19 cellular contexts compared by ENCODE assay signal in genomic region chr6:111943273-111943672, GRCh38.
DNase-seq lines count a peak whose midpoint lies in the region; ATAC-seq, FAIRE-seq and TF ChIP-seq lines count a peak whose summit lies in the region.
"Had no signal": no experiment of that assay in that cellular context is flagged by ENCODE, and none has a peak within 500 bp of the region (broad histone marks: within the 10 kb centered on the region; RNA-seq: fewer than 3 reads in every experiment).

No MANE protein-coding gene starts in this region.

- H3K79me1 ChIP-seq in IMR-90 (ENCODE audit: low read depth in 1 of 2, low read length in 2 of 2), result no peaks in the 10 kb centered on the region

- H2BK5ac ChIP-seq in IMR-90 (ENCODE audit: low read depth, low read length, poor library complexity, severe bottlenecking), result no peak overlapping the region

- H3K36me3 Mint-ChIP-seq in CD14-positive monocyte, result peaks cover 0 to 3% of the 10 kb centered on the region in 2 donors
- H3K36me3 Mint-ChIP-seq: CD4-positive, CD25-positive, alpha-beta regulatory T cell; CD8-positive, alpha-beta T cell had no signal

- no peak overlapping the region for H4K8ac ChIP-seq in IMR-90 (ENCODE audit: low read depth in 2 of 2, low read length in 2 of 2)

- H3K56ac ChIP-seq in IMR-90 (ENCODE audit: extremely low read depth, insufficient read depth, low read length), result no peak overlapping the region

- H3K27ac Mint-ChIP-seq in CD14-positive monocyte, result peak overlapping the region; percentile 85 to 97 (median 92)
- H3K27ac Mint-ChIP-seq: CD8-positive, alpha-beta T cell; GM23338; H9; HFFc6 had no signal

- H3K27me3 ChIP-seq in HepG2 (ENCODE audit: control insufficient read depth in 1 of 2, insufficient read depth in 2 of 2, low read length in 2 of 2), result 0 out of 5 replicates have a peak, but pooled peaks cover 0 to 3% of the 10 kb centered on the region in 2 experiments
- H3K27me3 ChIP-seq in right lobe of liver, result no peaks in the 10 kb centered on the region
- H3K27me3 ChIP-seq in IMR-90 (ENCODE audit: control insufficient read depth, insufficient read depth, low read length), result peaks cover 8% of the 10 kb centered on the region; the same call in 1 of the 2 replicates
- no peaks in the 10 kb centered on the region for H3K27me3 ChIP-seq in right atrium auricular region

- H4K20me1 ChIP-seq in HepG2 (ENCODE audit: insufficient read depth, low read length), result no peaks in the 10 kb centered on the region
- no peaks in the 10 kb centered on the region for H4K20me1 ChIP-seq in IMR-90 (ENCODE audit: insufficient read depth, low read length)

- no peaks in the 10 kb centered on the region for H3K79me2 ChIP-seq in HepG2 (ENCODE audit: insufficient read depth, low read length)

- TF ChIP-seq EP300 in HepG2 (IDR thresholded peaks at IDR 0.05; ENCODE audit: low read depth in 2 of 2, low read length in 2 of 2) (no peak), HepG2 (CRISPR knock-in tag; IDR thresholded peaks at IDR 0.05; ENCODE audit: borderline replicate concordance) (no peak)

- H3K4ac ChIP-seq in IMR-90 (ENCODE audit: low read depth, low read length), result no peak overlapping the region

- BruUV-seq in HepG2 (replicated peaks; lab: Mats Ljungman, UMichigan), result no TSS peak
- BruUV-seq in IMR-90 (replicated peaks; lab: Mats Ljungman, UMichigan), result no TSS peak

- H4K91ac ChIP-seq in IMR-90 (ENCODE audit: insufficient read depth, low read depth, low read length), result no peak overlapping the region

- no peak overlapping the region for H3K27ac ChIP-seq in HepG2 (ENCODE audit: extremely low read length, insufficient read depth, low read length)
- no peak overlapping the region for H3K27ac ChIP-seq in right lobe of liver
- no peak overlapping the region for H3K27ac ChIP-seq in IMR-90 (ENCODE audit: insufficient read depth, low read length)
- H3K27ac ChIP-seq in right atrium auricular region, result no peak overlapping the region

- no peak overlapping the region for H3K14ac ChIP-seq in IMR-90 (replicated peaks; ENCODE audit: low read depth, low read length)

- H3K4me2 ChIP-seq in HepG2 (ENCODE audit: low read depth, low read length), result no peak overlapping the region
- H3K4me2 ChIP-seq in IMR-90 (ENCODE audit: low read depth, low read length), result no peak overlapping the region
- H3K4me2 ChIP-seq: GM23338 had no signal

- H2AK9ac ChIP-seq in IMR-90 (replicated peaks; ENCODE audit: low read depth, low read length, poor library complexity), result no peak overlapping the region

- no peak overlapping the region for H3K9ac ChIP-seq in HepG2 (ENCODE audit: insufficient read depth, low read depth, low read length)
- no peak overlapping the region for H3K9ac ChIP-seq in IMR-90 (ENCODE audit: low read depth, low read length)

- H2AFZ ChIP-seq in HepG2 (ENCODE audit: low read length) (no peak overlapping the region), IMR-90 (replicated peaks; ENCODE audit: low read length, poor library complexity) (no peak overlapping the region)
- H2AFZ ChIP-seq: GM23338 had no signal

- dilution Hi-C loops in IMR-90 (cut with HindIII; ENCODE audit: low sequenced_read_pairs, unreplicated experiment), result no loop called here

- intact Hi-C loops in HepG2 (cut with micrococcal nuclease; ENCODE audit: unreplicated experiment), result no loop called here
- intact Hi-C loops in right lobe of liver (cut with DNase I), result no loop called here
- intact Hi-C loops in CD14-positive monocyte (cut with micrococcal nuclease), result loop anchor here (5.0 to 10.0 kb wide), 4 partner anchors 52 to 71 kb away; partner anchors contain the start of gene FYN (in 2 of the 2)
- intact Hi-C loops in IMR-90 (cut with micrococcal nuclease), result no loop called here

- H2AK5ac ChIP-seq in IMR-90 (ENCODE audit: low read depth, low read length), result no peak overlapping the region

- H3K18ac ChIP-seq in IMR-90 (ENCODE audit: low read depth, low read length), result no peak overlapping the region

- H3K4me3 ChIP-seq in HepG2 (replicated peaks in 1 of 3; ENCODE audit: insufficient read depth in 1 of 3, low read depth in 2 of 3, low read length in 3 of 3) (no peak overlapping the region), right lobe of liver (no peak overlapping the region), IMR-90 (ENCODE audit: insufficient read depth, low read depth, low read length) (no peak overlapping the region), right atrium auricular region (no peak overlapping the region)
- H3K4me3 ChIP-seq: GM23338 had no signal

- no peaks in the 10 kb centered on the region for H3K36me3 ChIP-seq in HepG2 (replicated peaks in 1 of 2; ENCODE audit: control insufficient read depth in 1 of 2, insufficient read depth in 2 of 2, low read length in 2 of 2)
- H3K36me3 ChIP-seq in right lobe of liver, result no peaks in the 10 kb centered on the region
- H3K36me3 ChIP-seq in IMR-90 (ENCODE audit: control insufficient read depth, insufficient read depth, low read length), result no peaks in the 10 kb centered on the region
- H3K36me3 ChIP-seq in right atrium auricular region, result no peaks in the 10 kb centered on the region

- in situ Hi-C loops in HepG2 (cut with HindIII; ENCODE audit: extremely low pct_ligation_motif_present, low pct_unique_long_range_greater_than_20kb) (no loop called here), IMR-90 (cut with MboI; ENCODE audit: low sequenced_read_pairs) (no loop called here)

- TF ChIP-seq RAD21 in HepG2 (CRISPR knock-in tag; IDR thresholded peaks at IDR 0.05) (no peak), IMR-90 (IDR thresholded peaks at IDR 0.05; ENCODE audit: low read length) (no peak)

- H2BK20ac ChIP-seq in IMR-90 (ENCODE audit: low read depth, low read length), result no peak overlapping the region

- no peak for ATAC-seq in HepG2
- no peak for ATAC-seq in right lobe of liver
- no peak for ATAC-seq in IMR-90 (ENCODE audit: low read depth)
- ATAC-seq in GM21423 (IDR thresholded peaks at IDR 0.05; ENCODE audit: unreplicated experiment), result no peak
- ATAC-seq: CD8-positive, alpha-beta T cell; GM23338; HCT116 had no signal

- H2BK15ac ChIP-seq in IMR-90 (ENCODE audit: low read depth, low read length), result no peak overlapping the region

- no peak overlapping the region for H4K5ac ChIP-seq in IMR-90 (ENCODE audit: low read depth, low read length)

- no peaks in the 10 kb centered on the region for H3K9me3 Mint-ChIP-seq in CD14-positive monocyte
- H3K9me3 Mint-ChIP-seq: CD8-positive, alpha-beta T cell; HFFc6 had no signal

- H3K4me3 Mint-ChIP-seq in CD14-positive monocyte, result peak overlapping the region in 1 of 2 donors; percentile 66
- H3K4me3 Mint-ChIP-seq: CD4-positive, CD25-positive, alpha-beta regulatory T cell; CD8-positive, alpha-beta T cell; GM23338; H9; HFFc6 had no signal

- TF ChIP-seq POLR2A in HepG2 (IDR thresholded peaks at IDR 0.05; ENCODE audit: insufficient read depth in 1 of 2, low read depth in 2 of 2, low read length in 2 of 2) (no peak), right lobe of liver (IDR thresholded peaks at IDR 0.05) (no peak), IMR-90 (IDR thresholded peaks at IDR 0.05; ENCODE audit: low read depth, low read length) (no peak)

- DNase-seq in HepG2 (ENCODE audit: low spot score) (no peak), right lobe of liver (no peak), CD14-positive monocyte (ENCODE audit: low spot score) (no peak), IMR-90 (no peak), right atrium auricular region (ENCODE audit: low spot score) (no peak)
- no peak for DNase-seq in stimulated activated CD4-positive, alpha-beta T cell treated with anti-CD3 and anti-CD28 coated beads, Interleukin-15, amount 100 ng/mL, for 24 hours
- DNase-seq: 8988T; Caco-2; CD4-positive, CD25-positive, alpha-beta regulatory T cell; CD8-positive, alpha-beta T cell; DMS153; DND-41; H9; HFFc6 had no signal

- 53% methylated on average over 3 of the region's 3 CpGs for WGBS in HepG2 (ENCODE audit: low lambda C conversion rate)
- 54% methylated on average over 3 of the region's 3 CpGs for WGBS in right lobe of liver (ENCODE audit: insufficient coverage, low coverage, low lambda C conversion rate, missing lambda C conversion rate)
- WGBS in IMR-90 (ENCODE audit: extremely low coverage in 2 of 2, insufficient read length in 1 of 2), 2 experiments, result no CpG with 5 or more reads among the region's 3 CpGs

- H3K27me3 Mint-ChIP-seq in CD14-positive monocyte (ENCODE audit: low read depth in 3 of 3), result no peaks in the 10 kb centered on the region

- no peak overlapping the region for H3K23ac ChIP-seq in IMR-90 (ENCODE audit: low read depth, low read length)

- no peaks in the 10 kb centered on the region for H3K9me3 ChIP-seq in HepG2 (ENCODE audit: low read length)
- H3K9me3 ChIP-seq in right lobe of liver, result no peaks in the 10 kb centered on the region
- no peaks in the 10 kb centered on the region; the same call in 1 of the 2 replicates for H3K9me3 ChIP-seq in IMR-90 (ENCODE audit: control insufficient read depth, insufficient read depth, low read length)
- peaks cover 0 to 9% of the 10 kb centered on the region in 2 donors for H3K9me3 ChIP-seq in right atrium auricular region
- H3K9me3 ChIP-seq: Caco-2 had no signal

- POLR2A ChIA-PET in HepG2 (lab: Yijun Ruan, JAX), result no interaction called here
- POLR2A ChIA-PET in IMR-90 (lab: Charles Lee; ENCODE audit: unreplicated experiment), result no interaction called here

- peaks cover 60% of the 10 kb centered on the region for H3K4me1 Mint-ChIP-seq in CD14-positive monocyte
- H3K4me1 Mint-ChIP-seq: GM23338 had no signal

- TF ChIP-seq CTCF in HepG2 (CRISPR knock-in tag; IDR thresholded peaks at IDR 0.05) (no peak), right lobe of liver (IDR thresholded peaks at IDR 0.05) (no peak), CD14-positive monocyte (IDR thresholded peaks at IDR 0.05) (no peak), IMR-90 (conservative IDR thresholded peaks at IDR 0.05; ENCODE audit: low read depth, low read length) (no peak), right atrium auricular region (IDR thresholded peaks at IDR 0.05) (no peak)

- H2BK120ac ChIP-seq in IMR-90 (ENCODE audit: low read depth, low read length), result no peak overlapping the region

- H3K9me1 ChIP-seq in IMR-90 (ENCODE audit: insufficient read depth, low read length), result no peaks in the 10 kb centered on the region

- CTCF ChIA-PET in HepG2 (lab: Yijun Ruan, JAX; ENCODE audit: low intra/inter-chr PET ratio, low total read pairs), result no interaction called here
- CTCF ChIA-PET in IMR-90 (lab: Yijun Ruan, JAX), result no interaction called here

- H3K4me1 ChIP-seq in HepG2 (ENCODE audit: insufficient read depth, low read length) (no peaks in the 10 kb centered on the region), right lobe of liver (no peaks in the 10 kb centered on the region), IMR-90 (ENCODE audit: control insufficient read depth, insufficient read depth, low read length) (peaks cover 4% of the 10 kb centered on the region; the same call in 1 of the 2 replicates), right atrium auricular region (no peaks in the 10 kb centered on the region)

- FAIRE-seq in HepG2 (lab: Jason Lieb, UNC), result no peak
- FAIRE-seq: G401.6, GM12892 had no signal

TF ChIP-seq in IMR-90, 13 proteins besides CTCF, POLR2A, EP300 and RAD21:
- TF ChIP-seq MAFK (IDR thresholded peaks at IDR 0.05; ENCODE audit: low read depth, low read length), result peak; percentile 60
- TF ChIP-seq MAZ (IDR thresholded peaks at IDR 0.05; ENCODE audit: borderline replicate concordance, low read depth, low read length), result no peak

Comparison
In these comparisons a context has a peak if more than half of its experiments do, and no peak if none do; other contexts are left out.
1. intact Hi-C loops: an anchor here in CD14-positive monocyte (5.0 to 10.0 kb wide); none called in HepG2, right lobe of liver and IMR-90.